11 cellular contexts compared by ENCODE assay signal in the genomic region with DNA sequence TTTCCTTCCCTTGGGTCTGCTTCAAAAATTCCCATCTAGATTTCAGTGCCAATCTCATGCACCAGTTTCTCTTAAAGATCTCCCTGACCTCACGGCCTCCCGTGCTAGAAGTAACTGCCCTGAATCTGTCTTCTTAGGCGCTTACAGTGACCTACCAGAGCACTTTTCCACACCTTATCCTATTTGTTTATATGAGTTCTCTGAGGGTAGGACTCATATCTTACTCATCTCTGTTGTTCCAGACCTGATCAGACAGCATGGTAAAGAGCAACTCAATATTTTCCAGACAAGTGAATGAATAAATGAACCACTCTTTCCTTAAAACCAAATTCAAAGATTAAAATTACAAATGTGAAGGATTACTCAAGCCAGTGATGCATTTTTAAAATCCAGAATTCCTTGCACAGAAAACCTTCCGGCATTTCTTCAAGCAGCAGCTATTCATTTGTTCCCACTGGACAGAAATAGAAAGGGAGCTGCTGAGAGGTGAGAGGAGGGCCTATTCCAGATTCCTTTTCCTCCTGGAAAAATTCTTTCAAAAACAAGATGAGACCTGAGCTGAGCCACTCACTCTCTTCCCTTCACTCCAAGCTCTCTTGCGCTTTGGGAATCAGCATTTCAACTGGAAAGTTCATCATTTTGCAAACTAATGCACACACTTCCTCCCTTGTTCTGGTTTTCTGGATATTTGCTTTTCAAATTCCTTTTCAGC.
A peak's percentile ranks its signal among the peaks of the same experiment; 100 is the strongest.
DNase-seq lines count a peak whose midpoint lies in the region; ATAC-seq and TF ChIP-seq lines count a peak whose summit lies in the region.
"Had no signal": no experiment of that assay in that cellular context is flagged by ENCODE, and none has a peak within 500 bp of the region (broad histone marks: within the 10 kb centered on the region; RNA-seq: fewer than 3 reads in every experiment).

No MANE protein-coding gene starts in this region.

- ATAC-seq in HG03196 (IDR thresholded peaks at IDR 0.05; ENCODE audit: unreplicated experiment): no peak

- H3K36me3 Mint-ChIP-seq in endodermal cell (ENCODE audit: low read depth): peaks cover 31% of the 10 kb centered on the region

- peak overlapping the region; percentile 86 for H3K27ac Mint-ChIP-seq in endodermal cell

- DNase-seq in Daoy (ENCODE audit: low read depth) (peak; percentile 21), OCI-LY7 (ENCODE audit: low spot score) (no peak), endodermal cell (no peak), NCI-H2107 treated with DMSO at 0.1 percent for 48 hours (lab: John Stamatoyannopoulos, UW; ENCODE audit: unreplicated experiment) (no peak), GF-D8 (lab: John Stamatoyannopoulos, UW) (no peak), D341Med (ENCODE audit: low spot score) (no peak)
- DNase-seq: EL, NCI-H2029 treated with DMSO at 0.1 percent for 48 hours had no signal

- H4K20me1 ChIP-seq in OCI-LY7 (ENCODE audit: insufficient read depth, low read length): no peaks in the 10 kb centered on the region

- no peaks in the 10 kb centered on the region for H3K79me2 ChIP-seq in OCI-LY7 (ENCODE audit: insufficient read depth, low read depth, low read length)

- H3K36me3 ChIP-seq in OCI-LY7 (ENCODE audit: insufficient read depth, low read length): no peaks in the 10 kb centered on the region
- peaks cover 26% of the 10 kb centered on the region for H3K36me3 ChIP-seq in endodermal cell (ENCODE audit: control insufficient read depth, insufficient read depth, low read length)
- H3K36me3 ChIP-seq in rectal smooth muscle tissue (ENCODE audit: control insufficient read depth, insufficient read depth, low read length): no peaks in the 10 kb centered on the region

- peaks cover 69% of the 10 kb centered on the region for H3K4me1 Mint-ChIP-seq in endodermal cell

- peak overlapping the region; percentile 89 for H3K4me2 ChIP-seq in OCI-LY7 (ENCODE audit: low read length)

- peaks cover 26% of the 10 kb centered on the region for H3K4me1 ChIP-seq in OCI-LY7 (ENCODE audit: insufficient read depth, low read length, poor library complexity, severe bottlenecking)
- H3K4me1 ChIP-seq in endodermal cell (ENCODE audit: control insufficient read depth, insufficient read depth, low read length): peaks cover 9% of the 10 kb centered on the region
- H3K4me1 ChIP-seq in rectal smooth muscle tissue (ENCODE audit: control insufficient read depth, insufficient read depth, low read length): no peaks in the 10 kb centered on the region
- H3K4me1 ChIP-seq: testis had no signal

- H3K4me3 ChIP-seq in OCI-LY7 (ENCODE audit: low read depth, low read length, poor library complexity, severe bottlenecking) (peak overlapping the region; percentile 74), endodermal cell (ENCODE audit: low read length) (no peak overlapping the region), rectal smooth muscle tissue (ENCODE audit: low read length) (no peak overlapping the region)

- H3K27me3 Mint-ChIP-seq in endodermal cell (ENCODE audit: insufficient read depth): no peaks in the 10 kb centered on the region

- intact Hi-C loops in OCI-LY7 (cut with micrococcal nuclease; ENCODE audit: unreplicated experiment): loop anchor here (1.0 to 10.0 kb wide), 5 partner anchors 69 to 153 kb away; no protein-coding TSS in a partner anchor

- H3K27ac ChIP-seq in OCI-LY7 (ENCODE audit: low read depth, low read length, poor library complexity, severe bottlenecking): no peak overlapping the region
- H3K27ac ChIP-seq in endodermal cell (ENCODE audit: low read depth, low read length): peak overlapping the region; percentile 18
- peak overlapping the region; percentile 19 for H3K27ac ChIP-seq in rectal smooth muscle tissue (ENCODE audit: low read depth, low read length)

- H3K9ac ChIP-seq in endodermal cell (ENCODE audit: extremely low read depth, low read length, poor library complexity, severe bottlenecking): no peak overlapping the region
- no peak overlapping the region for H3K9ac ChIP-seq in rectal smooth muscle tissue (ENCODE audit: low read length)

- H3K27me3 ChIP-seq in endodermal cell (ENCODE audit: control insufficient read depth, insufficient read depth, low read length, poor library complexity, severe bottlenecking) (no peaks in the 10 kb centered on the region), rectal smooth muscle tissue (ENCODE audit: control insufficient read depth, insufficient read depth, low read length) (no peaks in the 10 kb centered on the region)
- H3K27me3 ChIP-seq: testis had no signal

- H3K9me3 ChIP-seq in OCI-LY7 (ENCODE audit: low read length): no peaks in the 10 kb centered on the region; the same call in 1 of the 2 replicates
- peaks cover 10% of the 10 kb centered on the region for H3K9me3 ChIP-seq in endodermal cell (ENCODE audit: control insufficient read depth, low read length)
- H3K9me3 ChIP-seq: testis had no signal

- BruUV-seq in OCI-LY7 (replicated peaks; lab: Mats Ljungman, UMichigan): no TSS peak

- POLR2A ChIA-PET in OCI-LY7 (lab: Charles Lee): interaction anchor here (0.9 to 1.6 kb wide), 3 partner anchors 10 to 118 kb away, joined by 3 to 7 read pairs (median 4); no protein-coding TSS in a partner anchor

- CTCF ChIA-PET in OCI-LY7 (lab: Charles Lee; ENCODE audit: unreplicated experiment): interaction anchor here (1.3 to 3.4 kb wide), 2 partner anchors 69 to 119 kb away, joined by 6 to 15 read pairs; no protein-coding TSS in a partner anchor

- 94 to 98% methylated on average over 5 of the region's 5 CpGs for WGBS in endodermal cell (ENCODE audit: insufficient coverage in 1 of 2, insufficient read length in 1 of 2), 2 experiments

- TF ChIP-seq CTCF in OCI-LY7 (conservative IDR thresholded peaks at IDR 0.05; ENCODE audit: low read length): no peak
- no peak for TF ChIP-seq CTCF in endodermal cell (conservative IDR thresholded peaks at IDR 0.05)

- peak overlapping the region; percentile 99 for H2AFZ ChIP-seq in OCI-LY7 (ENCODE audit: low read length)

- H3K4me3 Mint-ChIP-seq in endodermal cell: no peak overlapping the region

- no peaks in the 10 kb centered on the region for H3K9me3 Mint-ChIP-seq in endodermal cell

- no peaks in the 10 kb centered on the region for H3K9me2 ChIP-seq in OCI-LY7 (ENCODE audit: insufficient read depth, low read length)
